Comparison of ENCODE assay signal across 8 cellular contexts in genomic region chr10:119206603-119207366, GRCh38. TPM values are rescaled to one million over a fixed set of nuclear protein-coding genes. Genes with fewer than 3 reads are reported as not detected.
A peak's percentile ranks its signal among the peaks of the same experiment; 100 is the strongest.
DNase-seq lines count a peak whose midpoint lies in the region; ATAC-seq and FAIRE-seq lines count a peak whose summit lies in the region.

No MANE protein-coding gene starts in this region.

- H3K4me3 ChIP-seq in CD4-positive, alpha-beta memory T cell (ENCODE audit: low read length in 2 of 2), result peak overlapping the region in 1 of 2 donors; percentile 60
- peak overlapping the region; percentile 85 for H3K4me3 ChIP-seq in neuron (ENCODE audit: low read length)

- peaks cover 29 to 48% (median 38%) of the 10 kb centered on the region in 4 donors for H3K4me1 Mint-ChIP-seq in CD4-positive, alpha-beta memory T cell

- peak; percentile 65 to 78 (median 72) for DNase-seq in CD4-positive, alpha-beta memory T cell
- DNase-seq in GM19240 (ENCODE audit: insufficient read length, low spot score), result peak; percentile 33
- peak; percentile 57 for DNase-seq in RKO (ENCODE audit: low spot score)
- DNase-seq in activated naive CD4-positive, alpha-beta T cell (lab: John Stamatoyannopoulos, UW), result peak; percentile 32 to 65 (median 46)
- peak; percentile 81 to 88 for DNase-seq in frontal cortex (ENCODE audit: low spot score in 2 of 2)
- DNase-seq in substantia nigra (lab: John Stamatoyannopoulos, UW), result peak in 46 of 49 donors; percentile 20 to 91 (median 68)

- H3K27ac Mint-ChIP-seq in CD4-positive, alpha-beta memory T cell, result peak overlapping the region; percentile 96 to 99 (median 97)

- POLR2A ChIA-PET in CD4-positive, alpha-beta memory T cell (lab: Charles Lee; ENCODE audit: partially characterized antibody), result interaction anchor here (0.6 to 7.0 kb wide), 38 partner anchors 12 to 666 kb away, joined by 3 to 101 read pairs (median 5); partner anchors contain the start of genes BAG3, CACUL1, DENND10 and INPP5F

- peak overlapping the region; percentile 36 for H2AFZ ChIP-seq in neuron (ENCODE audit: low read depth, low read length)

- peak overlapping the region; percentile 91 to 99 (median 95) for H3K4me3 Mint-ChIP-seq in CD4-positive, alpha-beta memory T cell

- CTCF ChIA-PET in CD4-positive, alpha-beta memory T cell (lab: Charles Lee; ENCODE audit: partially characterized antibody), result interaction anchor here (0.6 to 6.8 kb wide), 36 partner anchors 8 to 339 kb away, joined by 3 to 139 read pairs (median 4); partner anchors contain the start of genes NANOS1, RGS10 and SFXN4

- H3K27ac ChIP-seq in CD4-positive, alpha-beta memory T cell (ENCODE audit: low read depth, low read length), result peak overlapping the region; percentile 73
- H3K27ac ChIP-seq in substantia nigra (ENCODE audit: low read depth, low read length, poor library complexity, severe bottlenecking), result peak overlapping the region; percentile 88

- no peaks in the 10 kb centered on the region for H3K9me3 Mint-ChIP-seq in CD4-positive, alpha-beta memory T cell

- H3K4me1 ChIP-seq in CD4-positive, alpha-beta memory T cell (ENCODE audit: insufficient read depth, low read length), result peaks cover 47% of the 10 kb centered on the region
- H3K4me1 ChIP-seq in neuron (ENCODE audit: insufficient read depth, low read length), result peaks cover 40% of the 10 kb centered on the region

- no peaks in the 10 kb centered on the region for H3K27me3 Mint-ChIP-seq in CD4-positive, alpha-beta memory T cell

- H3K36me3 ChIP-seq in CD4-positive, alpha-beta memory T cell (ENCODE audit: insufficient read depth, low read length), result no peaks in the 10 kb centered on the region
- H3K36me3 ChIP-seq in neuron (ENCODE audit: insufficient read depth, low read length), result no peaks in the 10 kb centered on the region

- H3K27me3 ChIP-seq in CD4-positive, alpha-beta memory T cell (ENCODE audit: insufficient read depth, low read length), result no peaks in the 10 kb centered on the region
- H3K27me3 ChIP-seq in neuron (ENCODE audit: insufficient read depth, low read length), result no peaks in the 10 kb centered on the region

- H3K9me3 ChIP-seq in CD4-positive, alpha-beta memory T cell (ENCODE audit: control insufficient read depth in 1 of 2, low read length in 2 of 2), result no peaks in the 10 kb centered on the region
- no peaks in the 10 kb centered on the region for H3K9me3 ChIP-seq in neuron (ENCODE audit: low read length)

- peaks cover 0 to 17% of the 10 kb centered on the region in 2 donors for H3K36me3 Mint-ChIP-seq in CD4-positive, alpha-beta memory T cell

- peak; percentile 34 for ATAC-seq in HG03378 (IDR thresholded peaks at IDR 0.05; ENCODE audit: unreplicated experiment)

- intact Hi-C loops in CD4-positive, alpha-beta memory T cell (cut with micrococcal nuclease), result loop anchor here (1.0 to 10.0 kb wide), 12 partner anchors 28 to 668 kb away; partner anchors contain the start of genes EIF3A, MCMBP, PRDX3 and SFXN4

- FAIRE-seq in frontal cortex (lab: Jason Lieb, UNC), result no peak

RNA-seq across cellular contexts. Expression of gene GRK5, which starts 0.6 kb away (rescaled TPM):
- 10 to 100 TPM; 26.7 to 27.9 TPM for total RNA-seq in CD4-positive, alpha-beta memory T cell
- 10 to 100 TPM in 1 of 2 donors, 1 to 10 TPM in 1; 7.6 to 10.6 TPM for polyA plus RNA-seq in CD4-positive, alpha-beta memory T cell
- 11.4 TPM for total RNA-seq in frontal cortex

RNA-seq across cellular contexts. Expression of gene PRDX3, which starts 28.2 kb away (rescaled TPM):
- total RNA-seq in CD4-positive, alpha-beta memory T cell, result 10 to 100 TPM; 34.3 to 38.2 TPM
- polyA plus RNA-seq in CD4-positive, alpha-beta memory T cell, result 100 to 1,000 TPM; 125 to 127 TPM
- total RNA-seq in frontal cortex, result 113 TPM

RNA-seq across cellular contexts. Expression of gene SFXN4, which starts 41.3 kb away (rescaled TPM):
- 10 to 100 TPM; 17.2 to 18.5 TPM for total RNA-seq in CD4-positive, alpha-beta memory T cell
- polyA plus RNA-seq in CD4-positive, alpha-beta memory T cell, result 10 to 100 TPM; 13.9 to 14.0 TPM
- 21.6 TPM for total RNA-seq in frontal cortex

Comparison
In these comparisons a context has a peak if more than half of its experiments do, and no peak if none do; other contexts are left out.
1. DNase-seq: peak in every context shown above with its lines; median percentile 84 in frontal cortex; 72 in CD4-positive, alpha-beta memory T cell; 68 in substantia nigra; 57 in RKO; 46 in activated naive CD4-positive, alpha-beta T cell; 33 in GM19240.